Comparison of ENCODE assay signal across 18 cellular contexts in genomic region chr19:50133518-50134492, GRCh38. TPM values are rescaled to one million over a fixed set of nuclear protein-coding genes. Genes with fewer than 3 reads are reported as not detected.
"Had no signal": no experiment of that assay in that cellular context is flagged by ENCODE, and none has a peak within 500 bp of the region (broad histone marks: within the 10 kb centered on the region; RNA-seq: fewer than 3 reads in every experiment).

No MANE protein-coding gene starts in this region.

RNA-seq across cellular contexts. Expression of gene IZUMO2, which starts 29.3 kb away (rescaled TPM):
- total RNA-seq: dermis microvascular lymphatic vessel endothelial cell, esophagus squamous epithelium, frontal cortex, left ventricle myocardium superior, lower lobe of right lung, mesenteric fat pad, mononuclear cell, natural killer cell, omental fat pad, pancreas, right atrium auricular region, sciatic nerve, smooth muscle cell, temporal lobe, upper lobe of left lung, uterus had no signal
- polyA plus RNA-seq: keratinocyte, neural cell, pancreas, smooth muscle cell had no signal
